Comparison of ENCODE assay signal across 8 cellular contexts in genomic region chr6:108798672-108799355, GRCh38. TPM values are rescaled to one million over a fixed set of nuclear protein-coding genes. Genes with fewer than 3 reads are reported as not detected.
DNase-seq lines count a peak whose midpoint lies in the region; ATAC-seq and TF ChIP-seq lines count a peak whose summit lies in the region.

No MANE protein-coding gene starts in this region.

- H3K27ac ChIP-seq in transverse colon: no peak overlapping the region

- no peaks in the 10 kb centered on the region for H3K27me3 ChIP-seq in transverse colon

- H3K4me3 Mint-ChIP-seq in activated naive CD8-positive, alpha-beta T cell treated with anti-CD3 and anti-CD28 coated beads, Interleukin-2, amount 10 ng/mL, durations not matched to agents 7 days and 5 days: peak overlapping the region; percentile 81
- H3K4me3 Mint-ChIP-seq in naive thymus-derived CD8-positive, alpha-beta T cell: peak overlapping the region; percentile 54 to 89 (median 78)

- peak; percentile 100 for ATAC-seq in activated naive CD8-positive, alpha-beta T cell treated with anti-CD3 and anti-CD28 coated beads, Interleukin-2, amount 10 ng/mL, durations not matched to agents 7 days and 5 days (ENCODE audit: low read depth)
- ATAC-seq in naive thymus-derived CD8-positive, alpha-beta T cell: peak; percentile 98 to 99
- ATAC-seq in GM19035 (IDR thresholded peaks at IDR 0.05; ENCODE audit: unreplicated experiment) (no peak), GM19324 (IDR thresholded peaks at IDR 0.05; ENCODE audit: low FRiP score, unreplicated experiment) (no peak), GM21619 (IDR thresholded peaks at IDR 0.05; ENCODE audit: unreplicated experiment) (no peak)

- in situ Hi-C loops in ACHN (cut with HindIII; ENCODE audit: low pct_ligation_motif_present, low pct_unique_long_range_greater_than_20kb, low sequenced_read_pairs) (no loop called here), transverse colon (cut with MboI; ENCODE audit: low pct_ligation_motif_present in 1 of 4, low pct_unique_long_range_greater_than_20kb in 1 of 4, low sequenced_read_pairs in 3 of 4) (no loop called here)

- H3K4me1 Mint-ChIP-seq in activated naive CD8-positive, alpha-beta T cell treated with anti-CD3 and anti-CD28 coated beads, Interleukin-2, amount 10 ng/mL, durations not matched to agents 7 days and 5 days: peaks cover 38% of the 10 kb centered on the region
- H3K4me1 Mint-ChIP-seq in naive thymus-derived CD8-positive, alpha-beta T cell: peaks cover 8 to 33% (median 19%) of the 10 kb centered on the region in 4 donors

- WGBS in transverse colon (ENCODE audit: low coverage in 1 of 2), 2 donors: 74% methylated on average over 18 of the region's 18 CpGs; no CpG with 5 or more reads in 1 of the 2 donors

- H3K4me1 ChIP-seq in transverse colon: peaks cover 0 to 13% (median 0%) of the 10 kb centered on the region in 4 donors

- TF ChIP-seq CTCF in transverse colon (IDR thresholded peaks at IDR 0.05): no peak

- peaks cover 4% of the 10 kb centered on the region for H3K27me3 Mint-ChIP-seq in activated naive CD8-positive, alpha-beta T cell treated with anti-CD3 and anti-CD28 coated beads, Interleukin-2, amount 10 ng/mL, durations not matched to agents 7 days and 5 days
- H3K27me3 Mint-ChIP-seq in naive thymus-derived CD8-positive, alpha-beta T cell: no peaks in the 10 kb centered on the region

- no peak overlapping the region for H3K4me3 ChIP-seq in transverse colon

- DNase-seq in ACHN (peak; percentile 33), T-helper 1 cell (peak in 3 of 5 donors; percentile 20 to 81 (median 31)), transverse colon (peak; percentile 54)
- DNase-seq in activated naive CD8-positive, alpha-beta T cell treated with anti-CD3 and anti-CD28 coated beads, Interleukin-2, amount 10 ng/mL, durations not matched to agents 7 days and 5 days: peak; percentile 67
- peak in 9 of 10 donors; percentile 20 to 69 (median 48) for DNase-seq in naive thymus-derived CD8-positive, alpha-beta T cell

- no peaks in the 10 kb centered on the region for H3K9me3 Mint-ChIP-seq in activated naive CD8-positive, alpha-beta T cell treated with anti-CD3 and anti-CD28 coated beads, Interleukin-2, amount 10 ng/mL, durations not matched to agents 7 days and 5 days
- no peaks in the 10 kb centered on the region for H3K9me3 Mint-ChIP-seq in naive thymus-derived CD8-positive, alpha-beta T cell

- intact Hi-C loops in transverse colon (cut with DNase I; ENCODE audit: low total_unique reads): no loop called here

- POLR2A ChIA-PET in activated naive CD8-positive, alpha-beta T cell treated with anti-CD3 and anti-CD28 coated beads, Interleukin-2, amount 10 ng/mL, durations not matched to agents 7 days and 5 days (lab: Charles Lee): interaction anchor here (1.3 to 2.0 kb wide), 3 partner anchors 13 to 296 kb away, joined by 4 to 14 read pairs (median 4); partner anchors contain the start of genes FOXO3 and SESN1
- POLR2A ChIA-PET in naive thymus-derived CD8-positive, alpha-beta T cell (lab: Charles Lee): no interaction called here

- TF ChIP-seq POLR2A in transverse colon (IDR thresholded peaks at IDR 0.05): no peak

- H3K9me3 ChIP-seq in transverse colon: no peaks in the 10 kb centered on the region

- no peaks in the 10 kb centered on the region for H3K36me3 ChIP-seq in transverse colon

- peaks cover 1% of the 10 kb centered on the region for H3K36me3 Mint-ChIP-seq in activated naive CD8-positive, alpha-beta T cell treated with anti-CD3 and anti-CD28 coated beads, Interleukin-2, amount 10 ng/mL, durations not matched to agents 7 days and 5 days
- H3K36me3 Mint-ChIP-seq in naive thymus-derived CD8-positive, alpha-beta T cell: no peaks in the 10 kb centered on the region

- peak overlapping the region; percentile 95 for H3K27ac Mint-ChIP-seq in activated naive CD8-positive, alpha-beta T cell treated with anti-CD3 and anti-CD28 coated beads, Interleukin-2, amount 10 ng/mL, durations not matched to agents 7 days and 5 days
- peak overlapping the region; percentile 31 to 93 (median 82) for H3K27ac Mint-ChIP-seq in naive thymus-derived CD8-positive, alpha-beta T cell

- TF ChIP-seq EP300 in transverse colon (IDR thresholded peaks at IDR 0.05; ENCODE audit: low read depth): no peak

RNA-seq across cellular contexts. Expression of gene ARMC2, which starts 49.4 kb away (rescaled TPM):
- 10 to 100 TPM; 12.2 to 15.3 TPM for total RNA-seq in activated naive CD8-positive, alpha-beta T cell treated with anti-CD3 and anti-CD28 coated beads, Interleukin-2, amount 10 ng/mL, durations not matched to agents 7 days and 5 days
- total RNA-seq in naive thymus-derived CD8-positive, alpha-beta T cell: 1 to 10 TPM; 7.6 to 9.4 TPM
- 1 to 10 TPM; 2.4 to 4.9 (median 2.8) TPM for polyA plus RNA-seq in naive thymus-derived CD8-positive, alpha-beta T cell
- total RNA-seq in transverse colon: 1 to 10 TPM; 2.0 to 7.5 (median 3.0) TPM

Comparison
In these comparisons a context has a peak if more than half of its experiments do, and no peak if none do; other contexts are left out.
1. ATAC-seq: peak in activated naive CD8-positive, alpha-beta T cell treated with anti-CD3 and anti-CD28 coated beads, Interleukin-2, amount 10 ng/mL, durations not matched to agents 7 days and 5 days (single experiment) and naive thymus-derived CD8-positive, alpha-beta T cell (2 of 2); none in GM19035 (single experiment), GM19324 (single experiment) and GM21619 (single experiment).
2. Peak in every context shown above with its lines, with median percentiles within 50 percentile points of each other: DNase-seq.